ENCODE assay signal across 8 cellular contexts in genomic region chr7:65770473-65771163, GRCh38.
DNase-seq lines count a peak whose midpoint lies in the region; ATAC-seq and TF ChIP-seq lines count a peak whose summit lies in the region.
"Not testable (repeated sequence)": the region's sequence is repeated elsewhere in the genome, so short reads cannot be mapped to it uniquely, and the experiment has no call there.

No MANE protein-coding gene starts in this region.

- peak overlapping the region; percentile 72 for H3K4me3 ChIP-seq in BE2C (ENCODE audit: low read depth, low read length)
- H3K4me3 ChIP-seq in kidney epithelial cell (ENCODE audit: low read depth, low read length): peak overlapping the region; percentile 76

- not testable (repeated sequence) for H3K27me3 ChIP-seq in BE2C; kidney epithelial cell (ENCODE audit: control insufficient read depth, insufficient read depth, low read length)

- H3K4me1 ChIP-seq in BE2C: not testable (repeated sequence)

- ATAC-seq in HG03354 (IDR thresholded peaks at IDR 0.05; ENCODE audit: poor library complexity, severe bottlenecking, unreplicated experiment): peak; percentile 98

- not testable (repeated sequence) for H3K36me3 ChIP-seq in BE2C; kidney epithelial cell (ENCODE audit: control insufficient read depth, insufficient read depth, low read length)

- H3K9me3 ChIP-seq in BE2C: not testable (repeated sequence)

- peak; percentile 91 for DNase-seq in BE2C
- peak; percentile 82 to 86 for DNase-seq in NCI-H446 (lab: John Stamatoyannopoulos, UW)
- DNase-seq in activated CD4-positive, CD25-positive, alpha-beta regulatory T cell treated with anti-CD3 and anti-CD28 coated beads, Interleukin-2, amount 50 U/mL, for 72 hours: peak; percentile 94
- peak; percentile 81 to 86 for DNase-seq in cerebellar nuclear complex (lab: John Stamatoyannopoulos, UW)
- not testable (repeated sequence) for DNase-seq in kidney epithelial cell (ENCODE audit: low read depth)
- DNase-seq in stimulated activated CD4-positive, alpha-beta T cell treated with anti-CD3 and anti-CD28 coated beads, Interleukin-15, amount 100 ng/mL, for 24 hours: peak; percentile 96

- peak; percentile 72 for TF ChIP-seq POLR2A in GM19099 (IDR thresholded peaks at IDR 0.05; ENCODE audit: extremely low read depth, insufficient read length, low read depth)

- TF ChIP-seq CTCF in BE2C (IDR thresholded peaks at IDR 0.05; ENCODE audit: low read depth, low read length); kidney epithelial cell (IDR thresholded peaks at IDR 0.05; ENCODE audit: insufficient read depth, low read length, poor library complexity, severe bottlenecking): not testable (repeated sequence)
